In genomic region chr7:91249506-91250233, GRCh38 we compare ENCODE assay signal across 17 cellular contexts. TPM values are rescaled to one million over a fixed set of nuclear protein-coding genes. Genes with fewer than 3 reads are reported as not detected.
DNase-seq lines count a peak whose midpoint lies in the region; ATAC-seq, FAIRE-seq and TF ChIP-seq lines count a peak whose summit lies in the region.
"Had no signal": no experiment of that assay in that cellular context is flagged by ENCODE, and none has a peak within 500 bp of the region (broad histone marks: within the 10 kb centered on the region; RNA-seq: fewer than 3 reads in every experiment).

No MANE protein-coding gene starts in this region.

- intact Hi-C loops in spleen (cut with DNase I; ENCODE audit: low total_unique reads): no loop called here

- H3K27me3 ChIP-seq in ACC112 (ENCODE audit: insufficient read depth, low read length) (no peaks in the 10 kb centered on the region), bronchial epithelial cell (ENCODE audit: control insufficient read depth, insufficient read depth, low read length) (no peaks in the 10 kb centered on the region), spleen (replicated peaks in 1 of 7) (no peaks in the 10 kb centered on the region)
- H3K27me3 ChIP-seq: hepatocyte, Peyer's patch had no signal

- FAIRE-seq in bronchial epithelial cell (lab: Jason Lieb, UNC): no peak
- FAIRE-seq: D721Med had no signal

- H3K4me1 ChIP-seq in ACC112 (ENCODE audit: control insufficient read depth, insufficient read depth, low read length, unreplicated experiment): peaks cover 25% of the 10 kb centered on the region
- H3K4me1 ChIP-seq in spleen: no peaks in the 10 kb centered on the region
- H3K4me1 ChIP-seq: Peyer's patch had no signal

- no peak overlapping the region for H2AFZ ChIP-seq in ACC112 (ENCODE audit: low read length, unreplicated experiment)
- H2AFZ ChIP-seq: hepatocyte had no signal

- H3K9me3 ChIP-seq in spleen: no peaks in the 10 kb centered on the region
- H3K9me3 ChIP-seq: Peyer's patch had no signal

- no peaks in the 10 kb centered on the region for H3K36me3 ChIP-seq in ACC112 (ENCODE audit: insufficient read depth, low read length)
- no peaks in the 10 kb centered on the region for H3K36me3 ChIP-seq in bronchial epithelial cell (ENCODE audit: control insufficient read depth, insufficient read depth, low read length)
- H3K36me3 ChIP-seq in spleen: no peaks in the 10 kb centered on the region
- H3K36me3 ChIP-seq: Peyer's patch had no signal

- no peaks in the 10 kb centered on the region for H3K79me2 ChIP-seq in ACC112 (ENCODE audit: control insufficient read depth, insufficient read depth, low read length, unreplicated experiment)
- H3K79me2 ChIP-seq: hepatocyte had no signal

- TF ChIP-seq POLR2A in spleen (IDR thresholded peaks at IDR 0.05): no peak

- TF ChIP-seq CTCF in bronchial epithelial cell (IDR thresholded peaks at IDR 0.05; ENCODE audit: insufficient read depth, low read length, severe bottlenecking) (no peak), spleen (IDR thresholded peaks at IDR 0.05 in 8 of 11, conservative IDR thresholded peaks at IDR 0.05 in 3 of 11) (no peak)

- DNase-seq in HT1080 (ENCODE audit: low read depth) (peak; percentile 76), bronchial epithelial cell (ENCODE audit: low read depth) (peak; percentile 90), kidney glomerular epithelial cell (lab: John Stamatoyannopoulos, UW) (peak; percentile 57), spleen (no peak)
- no peak for DNase-seq in activated CD8-positive, alpha-beta memory T cell treated with anti-CD3 and anti-CD28 coated beads, Interleukin-2, amount 50 U/mL, for 48 hours
- DNase-seq: activated CD4-positive, alpha-beta T cell treated with anti-CD3 and anti-CD28 coated beads for 48 hours; anterior cingulate cortex; effector memory CD4-positive, alpha-beta T cell; NCI-H1092 treated with DMSO at 0.1 percent for 48 hours; Peyer's patch; T-helper 2 cell had no signal

- no peak overlapping the region for H3K4me3 ChIP-seq in ACC112 (ENCODE audit: low read depth, low read length)
- H3K4me3 ChIP-seq in bronchial epithelial cell (ENCODE audit: low read depth, low read length): no peak overlapping the region
- no peak overlapping the region for H3K4me3 ChIP-seq in spleen
- H3K4me3 ChIP-seq: hepatocyte, Peyer's patch had no signal

- no peak for ATAC-seq in GM21381 (IDR thresholded peaks at IDR 0.05; ENCODE audit: unreplicated experiment)
- ATAC-seq in GM21529 (IDR thresholded peaks at IDR 0.05; ENCODE audit: unreplicated experiment): no peak
- ATAC-seq: activated T-helper 17 cell treated with anti-CD3 and anti-CD28 coated beads, Interleukin-2, amount 50 U/mL, for 72 hours had no signal

- WGBS in spleen, 5 donors: 66 to 85% (median 74%) methylated on average over 4 of the region's 4 CpGs

- H3K27ac ChIP-seq in ACC112 (ENCODE audit: low read depth, low read length): peak overlapping the region; percentile 4; the same call in 1 of the 2 replicates
- no peak overlapping the region for H3K27ac ChIP-seq in spleen
- H3K27ac ChIP-seq: hepatocyte, Peyer's patch had no signal

RNA-seq across cellular contexts. Expression of gene FZD1, which starts 14.6 kb away (rescaled TPM):
- 6.2 and 8.5 TPM in 2 replicates for total RNA-seq in HT1080 (2014; rRNA removed; shearing (Covaris generic))
- 5.4 and 5.8 TPM in 2 replicates for polyA plus RNA-seq in HT1080 (2015; cell fraction: cytosol; rRNA removed)
- 4.4 and 5.3 TPM in 2 replicates for polyA plus RNA-seq in HT1080 (2015; cell fraction: nucleus; rRNA removed)
- 2.4 and 4.1 TPM in 2 replicates for total RNA-seq in bronchial epithelial cell
- 1 to 10 TPM; 3.4 to 7.7 (median 4.5) TPM for total RNA-seq in spleen
- polyA plus RNA-seq in spleen: 1 to 10 TPM in 2 of 3 donors, under 1 TPM in 1; 0.61 to 2.0 (median 1.2) TPM

Comparison
In these comparisons a context has a peak if more than half of its experiments do, and no peak if none do; other contexts are left out.
1. DNase-seq: peak in HT1080 (single experiment), bronchial epithelial cell (single experiment) and kidney glomerular epithelial cell (single experiment); none in spleen (single experiment) and activated CD8-positive, alpha-beta memory T cell treated with anti-CD3 and anti-CD28 coated beads, Interleukin-2, amount 50 U/mL, for 48 hours (single experiment).